Comparison of ENCODE assay signal across 1 cellular context in the genomic region with DNA sequence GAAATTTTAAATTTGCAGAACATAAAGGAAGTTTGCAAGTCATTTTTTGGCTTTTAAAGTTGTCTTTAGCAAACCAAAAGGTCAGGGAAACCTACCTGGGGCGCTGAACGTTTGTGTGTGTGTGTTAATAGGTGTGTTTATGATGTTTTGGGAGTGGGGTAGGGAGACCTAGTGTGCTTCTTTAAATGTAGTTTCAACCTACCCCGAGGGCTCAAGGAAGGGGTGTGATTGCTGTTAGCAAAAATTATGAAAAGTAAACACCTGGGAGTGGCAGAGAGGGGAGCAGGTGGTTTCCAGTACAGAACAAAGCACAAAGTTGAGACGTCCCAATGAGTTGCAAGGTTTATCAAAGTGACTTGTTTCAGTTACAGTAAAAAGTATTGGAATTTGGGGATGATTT.
TF ChIP-seq lines count a peak whose summit lies in the region.

No MANE protein-coding gene starts in this region.

TF ChIP-seq in H1, 55 proteins besides CTCF, POLR2A, EP300 and RAD21:
- TF ChIP-seq SP2 (IDR thresholded peaks at IDR 0.05; ENCODE audit: low read length) (no peak), SIRT6 (IDR thresholded peaks at IDR 0.05; ENCODE audit: low read length) (no peak), GTF2F1 (IDR thresholded peaks at IDR 0.05; ENCODE audit: borderline replicate concordance, low read depth, low read length) (no peak), POLR2AphosphoS5 (IDR thresholded peaks at IDR 0.05; ENCODE audit: low read depth, low read length) (no peak), SIN3A (conservative IDR thresholded peaks at IDR 0.05 in 1 of 2, IDR thresholded peaks at IDR 0.05 in 1 of 2; ENCODE audit: low read depth in 1 of 2, low read length in 2 of 2) (no peak), NANOG (IDR thresholded peaks at IDR 0.05; ENCODE audit: insufficient read depth, low read depth, low read length, poor library complexity, severe bottlenecking) (no peak), KDM4A (IDR thresholded peaks at IDR 0.05; ENCODE audit: low read depth, low read length, severe bottlenecking) (no peak)
